Comparison of ENCODE assay signal across 15 cellular contexts in genomic region chr9:21597284-21597683, GRCh38.
"Had no signal": no experiment of that assay in that cellular context is flagged by ENCODE, and none has a peak within 500 bp of the region (broad histone marks: within the 10 kb centered on the region; RNA-seq: fewer than 3 reads in every experiment).

No MANE protein-coding gene starts in this region.

- H3K9me3 ChIP-seq: esophagus muscularis mucosa, mucosa of descending colon, ovary had no signal

- H3K36me3 ChIP-seq: esophagus muscularis mucosa, ovary had no signal

- DNase-seq: effector memory CD4-positive, alpha-beta T cell; foreskin keratinocyte; kidney; left cardiac atrium; mucosa of descending colon; naive thymus-derived CD8-positive, alpha-beta T cell; ovary; right cardiac atrium; small intestine; stimulated activated CD4-positive, alpha-beta T cell treated with anti-CD3 and anti-CD28 coated beads, Interleukin-2, amount 100 ng/mL, for 48 hours; stimulated activated naive CD4-positive, alpha-beta T cell treated with Interleukin-2 at 50 U/mL for 16 hours; trophoblast cell had no signal

- FAIRE-seq: endometrium, kidney, small intestine had no signal

- H3K4me3 ChIP-seq: esophagus muscularis mucosa, mucosa of descending colon, ovary had no signal

- H3K27me3 ChIP-seq: esophagus muscularis mucosa, foreskin keratinocyte, ovary had no signal

- ATAC-seq: foreskin keratinocyte; left cardiac atrium; mucosa of descending colon; naive thymus-derived CD8-positive, alpha-beta T cell; right cardiac atrium had no signal

- H3K27ac ChIP-seq: epithelial cell of prostate, esophagus muscularis mucosa, foreskin keratinocyte, ovary had no signal

- H3K4me1 ChIP-seq: esophagus muscularis mucosa had no signal
